ENCODE assay signal across 19 cellular contexts in genomic region chr21:17467829-17468228, GRCh38. TPM values are rescaled to one million over a fixed set of nuclear protein-coding genes. Genes with fewer than 3 reads are reported as not detected.
DNase-seq lines count a peak whose midpoint lies in the region; ATAC-seq, FAIRE-seq and TF ChIP-seq lines count a peak whose summit lies in the region.
"Had no signal": no experiment of that assay in that cellular context is flagged by ENCODE, and none has a peak within 500 bp of the region (broad histone marks: within the 10 kb centered on the region; RNA-seq: fewer than 3 reads in every experiment).

No MANE protein-coding gene starts in this region.

- no peak for TF ChIP-seq POLR2A in Peyer's patch (IDR thresholded peaks at IDR 0.05)

- TF ChIP-seq CTCF in left ventricle myocardium inferior (IDR thresholded peaks at IDR 0.05; ENCODE audit: borderline replicate concordance) (no peak), mesothelial cell of epicardium (IDR thresholded peaks at IDR 0.05; ENCODE audit: unreplicated experiment) (no peak), Peyer's patch (IDR thresholded peaks at IDR 0.05) (no peak), mucosa of descending colon (IDR thresholded peaks at IDR 0.05) (no peak)

- no peaks in the 10 kb centered on the region for H3K9me3 ChIP-seq in left ventricle myocardium inferior (replicated peaks)
- H3K9me3 ChIP-seq in ectodermal cell (ENCODE audit: control insufficient read depth, low read length) = no peaks in the 10 kb centered on the region
- H3K9me3 ChIP-seq in Peyer's patch = no peaks in the 10 kb centered on the region
- H3K9me3 ChIP-seq in mucosa of descending colon = no peaks in the 10 kb centered on the region
- H3K9me3 ChIP-seq: adrenal gland had no signal

- H3K4me1 Mint-ChIP-seq in mesothelial cell of epicardium = peaks cover 23% of the 10 kb centered on the region

- no peak for ATAC-seq in Right ventricle myocardium inferior
- no peak for ATAC-seq in mucosa of descending colon
- ATAC-seq: GM12878, PC-3, SK-N-SH treated with all-trans-retinoic acid at 6 μM for 48 hours had no signal

- no peaks in the 10 kb centered on the region for H3K36me3 ChIP-seq in left ventricle myocardium inferior
- no peaks in the 10 kb centered on the region for H3K36me3 ChIP-seq in ectodermal cell (ENCODE audit: control insufficient read depth, insufficient read depth, low read length)
- no peaks in the 10 kb centered on the region for H3K36me3 ChIP-seq in Peyer's patch
- H3K36me3 ChIP-seq in mucosa of descending colon (ENCODE audit: low read depth) = no peaks in the 10 kb centered on the region
- H3K36me3 ChIP-seq: adrenal gland had no signal

- intact Hi-C loops in left ventricle myocardium inferior (cut with micrococcal nuclease) (no loop called here), Right ventricle myocardium inferior (cut with DNase I) (no loop called here), mucosa of descending colon (cut with DNase I, micrococcal nuclease) (no loop called here)

- 23% methylated on average over 3 of the region's 3 CpGs for WGBS in ectodermal cell, 2 experiments

- DNase-seq in left ventricle myocardium inferior (no peak), Right ventricle myocardium inferior (ENCODE audit: missing footprints) (no peak), mesothelial cell of epicardium (ENCODE audit: low spot score in 2 of 2, unreplicated experiment in 2 of 2) (no peak), urothelium cell line (ENCODE audit: low spot score) (peak; percentile 13), Peyer's patch (no peak), mucosa of descending colon (no peak), DMS53 (lab: John Stamatoyannopoulos, UW) (no peak)
- DNase-seq: adrenal gland, dermis blood vessel endothelial cell, MM.1S, NCI-H187, NCI-H524, PC-3 had no signal

- H3K27ac ChIP-seq in left ventricle myocardium inferior (replicated peaks) = peak overlapping the region; percentile 44
- H3K27ac ChIP-seq in ectodermal cell (ENCODE audit: insufficient read depth, low read depth, low read length, poor library complexity, severe bottlenecking) = no peak overlapping the region
- peak overlapping the region in 2 of 4 donors; percentile 73 to 78 for H3K27ac ChIP-seq in Peyer's patch
- H3K27ac ChIP-seq: adrenal gland, skin epidermis had no signal

- no peaks in the 10 kb centered on the region for H3K9me3 Mint-ChIP-seq in mesothelial cell of epicardium

- H3K27me3 ChIP-seq in left ventricle myocardium inferior (ENCODE audit: low read depth) (no peaks in the 10 kb centered on the region), ectodermal cell (ENCODE audit: control insufficient read depth, insufficient read depth, low read length, poor library complexity, severe bottlenecking) (no peaks in the 10 kb centered on the region), Peyer's patch (no peaks in the 10 kb centered on the region)
- H3K27me3 ChIP-seq: adrenal gland had no signal

- no peaks in the 10 kb centered on the region for H3K27me3 Mint-ChIP-seq in mesothelial cell of epicardium (ENCODE audit: low read depth)

- H3K4me3 ChIP-seq in left ventricle myocardium inferior (peak overlapping the region; percentile 46), ectodermal cell (ENCODE audit: insufficient read depth, low read depth, low read length) (peak overlapping the region; percentile 20), Peyer's patch (no peak overlapping the region), mucosa of descending colon (no peak overlapping the region)
- H3K4me3 ChIP-seq: GM12878, skin epidermis had no signal

- no peaks in the 10 kb centered on the region for H3K36me3 Mint-ChIP-seq in mesothelial cell of epicardium

- peak overlapping the region; percentile 88 for H3K27ac Mint-ChIP-seq in mesothelial cell of epicardium

- FAIRE-seq in urothelium cell line (lab: Jason Lieb, UNC) = no peak
- FAIRE-seq: GM12878, H54, TTC549 had no signal

- peak overlapping the region; percentile 64 for H3K4me3 Mint-ChIP-seq in mesothelial cell of epicardium

- H3K4me1 ChIP-seq in left ventricle myocardium inferior (peaks cover 4% of the 10 kb centered on the region), ectodermal cell (ENCODE audit: control insufficient read depth, insufficient read depth, low read length) (peaks cover 14% of the 10 kb centered on the region), Peyer's patch (peaks cover 0 to 29% (median 0%) of the 10 kb centered on the region in 4 donors), mucosa of descending colon (ENCODE audit: low read depth) (peaks cover 6% of the 10 kb centered on the region)

RNA-seq across cellular contexts. Expression of gene CXADR, which starts 45.0 kb away (rescaled TPM):
- total RNA-seq in left ventricle myocardium inferior (24.5 TPM), Right ventricle myocardium inferior (25.5 TPM), mesothelial cell of epicardium (36.8 to 41.0 TPM (median 37.5 TPM) in 3 replicates), Peyer's patch (100 to 1,000 TPM in 3 of 4 donors, 1 to 10 TPM in 1; 5.0 to 198 (median 106) TPM), mucosa of descending colon (10 to 100 TPM; 31.5 to 85.9 (median 85.4) TPM)
- polyA plus RNA-seq in ectodermal cell (2013, experiment 1 of 4) = 139 TPM
- 166 TPM for polyA plus RNA-seq in ectodermal cell (2013, experiment 2 of 4)
- polyA plus RNA-seq in ectodermal cell (2013, experiment 3 of 4) = 112 TPM
- polyA plus RNA-seq in ectodermal cell (2013, experiment 4 of 4) = 131 TPM

Comparison
In these comparisons a context has a peak if more than half of its experiments do, and no peak if none do; other contexts are left out.
1. H3K4me3 ChIP-seq: peak in left ventricle myocardium inferior (single experiment) and ectodermal cell (single experiment); none in Peyer's patch (0 of 4) and mucosa of descending colon (single experiment).